Comparison of ENCODE assay signal across 15 cellular contexts in genomic region chr6:121759370-121759769, GRCh38.
DNase-seq lines count a peak whose midpoint lies in the region; ATAC-seq and TF ChIP-seq lines count a peak whose summit lies in the region.
"Had no signal": no experiment of that assay in that cellular context is flagged by ENCODE, and none has a peak within 500 bp of the region (broad histone marks: within the 10 kb centered on the region; RNA-seq: fewer than 3 reads in every experiment).

No MANE protein-coding gene starts in this region.

- H3K9me3 Mint-ChIP-seq in osteocyte (ENCODE audit: unreplicated experiment), result peaks cover 11% of the 10 kb centered on the region
- H3K9me3 Mint-ChIP-seq in chondrocyte (ENCODE audit: low read depth), result peaks cover 10% of the 10 kb centered on the region
- H3K9me3 Mint-ChIP-seq: activated naive CD4-positive, alpha-beta T cell treated with anti-CD3 and anti-CD28 coated beads, Interleukin-2, amount 50 U/mL, for 24 hours had no signal

- H3K27ac Mint-ChIP-seq in osteocyte (ENCODE audit: unreplicated experiment) (no peak overlapping the region), chondrocyte (ENCODE audit: unreplicated experiment) (no peak overlapping the region)
- H3K27ac Mint-ChIP-seq: activated naive CD4-positive, alpha-beta T cell treated with anti-CD3 and anti-CD28 coated beads, Interleukin-2, amount 50 U/mL, for 24 hours; naive thymus-derived CD4-positive, alpha-beta T cell had no signal

- no peak overlapping the region for H3K4me3 ChIP-seq in skin epidermis
- H3K4me3 ChIP-seq: breast epithelium, testis had no signal

- H3K27ac ChIP-seq in skin epidermis, result peak overlapping the region in 12 of 21 experiments; percentile 17 to 78 (median 61)
- H3K27ac ChIP-seq: breast epithelium, testis had no signal

- H3K36me3 Mint-ChIP-seq in osteocyte (ENCODE audit: unreplicated experiment) (peaks cover 2% of the 10 kb centered on the region), chondrocyte (ENCODE audit: low read depth) (peaks cover 7% of the 10 kb centered on the region)
- H3K36me3 Mint-ChIP-seq: activated naive CD4-positive, alpha-beta T cell treated with anti-CD3 and anti-CD28 coated beads, Interleukin-2, amount 50 U/mL, for 24 hours had no signal

- H3K4me3 Mint-ChIP-seq in osteocyte (ENCODE audit: unreplicated experiment) (no peak overlapping the region), chondrocyte (ENCODE audit: unreplicated experiment) (no peak overlapping the region)
- H3K4me3 Mint-ChIP-seq: activated naive CD4-positive, alpha-beta T cell treated with anti-CD3 and anti-CD28 coated beads, Interleukin-2, amount 50 U/mL, for 24 hours; naive thymus-derived CD4-positive, alpha-beta T cell had no signal

- DNase-seq in osteocyte (ENCODE audit: extremely low spot score, unreplicated experiment) (no peak), activated gamma-delta T cell treated with Interleukin-2 at 50 U/mL for 16 hours (no peak), chondrocyte (ENCODE audit: low spot score) (no peak)
- DNase-seq: activated CD4-positive, CD25-positive, alpha-beta regulatory T cell; activated CD8-positive, alpha-beta memory T cell treated with anti-CD3 and anti-CD28 coated beads, Interleukin-2, amount 50 U/mL, for 48 hours; naive thymus-derived CD4-positive, alpha-beta T cell; NCI-H1105; NCI-H2227 treated with DMSO at 0.1 percent for 48 hours; testis had no signal

- peak; percentile 87 for ATAC-seq in GM18870 (IDR thresholded peaks at IDR 0.05; ENCODE audit: unreplicated experiment)
- ATAC-seq in HG02759 (IDR thresholded peaks at IDR 0.05; ENCODE audit: unreplicated experiment), result peak; percentile 66
- peak; percentile 76 for ATAC-seq in HG03575 (IDR thresholded peaks at IDR 0.05; ENCODE audit: extremely low read depth, insufficient number of reproducible peaks, low FRiP score, unreplicated experiment)
- ATAC-seq: naive thymus-derived CD4-positive, alpha-beta T cell had no signal

- H3K27me3 Mint-ChIP-seq in osteocyte (ENCODE audit: unreplicated experiment), result no peaks in the 10 kb centered on the region
- no peaks in the 10 kb centered on the region for H3K27me3 Mint-ChIP-seq in chondrocyte (ENCODE audit: low read depth)
- H3K27me3 Mint-ChIP-seq: activated naive CD4-positive, alpha-beta T cell treated with anti-CD3 and anti-CD28 coated beads, Interleukin-2, amount 50 U/mL, for 24 hours; naive thymus-derived CD4-positive, alpha-beta T cell had no signal

- TF ChIP-seq CTCF in osteocyte (IDR thresholded peaks at IDR 0.05) (no peak), chondrocyte (IDR thresholded peaks at IDR 0.05) (no peak)

- H3K4me1 Mint-ChIP-seq in osteocyte (ENCODE audit: unreplicated experiment), result peaks cover 7% of the 10 kb centered on the region
- H3K4me1 Mint-ChIP-seq in chondrocyte (ENCODE audit: low read depth), result peaks cover 3% of the 10 kb centered on the region
